ENCODE assay signal across 18 cellular contexts in the genomic region with DNA sequence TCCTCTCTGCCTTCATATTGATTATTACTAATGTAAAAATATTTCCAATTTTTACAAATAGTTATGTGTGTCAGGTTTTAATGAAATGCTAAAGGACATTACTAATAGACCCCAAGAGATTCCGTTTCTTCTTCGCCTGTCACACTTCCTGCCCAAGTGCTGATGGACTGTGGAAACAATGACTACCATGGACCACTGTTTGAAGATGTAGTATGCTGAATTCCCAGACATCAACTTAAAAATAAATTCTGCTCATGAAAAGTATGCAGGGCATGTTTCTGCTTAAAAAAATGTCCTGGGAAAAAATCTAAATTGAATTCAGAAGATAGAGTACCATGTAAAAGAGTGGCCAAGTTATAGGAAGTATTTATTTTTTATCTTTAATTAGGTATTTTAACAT.
"Had no signal": no experiment of that assay in that cellular context is flagged by ENCODE, and none has a peak within 500 bp of the region (broad histone marks: within the 10 kb centered on the region; RNA-seq: fewer than 3 reads in every experiment).

No MANE protein-coding gene starts in this region.

- DNase-seq: activated CD4-positive, alpha-beta T cell treated with anti-CD3 and anti-CD28 coated beads for 48 hours; activated naive CD4-positive, alpha-beta T cell treated with anti-CD3 and anti-CD28 coated beads for 36 hours; cerebellar nuclear complex; dorsolateral prefrontal cortex; esophagus squamous epithelium; left ventricle myocardium superior; small intestine; stimulated activated naive B cell treated with anti-CD40 and anti-IgM and Interleukin-4, amounts not matched to agents 10 μg/mL and 1 μg/mL and 100 μg/mL, for 72 hours; T-helper 1 cell; transverse colon had no signal

- H3K36me3 Mint-ChIP-seq: brain; stimulated activated naive B cell treated with anti-CD40 and anti-IgM and Interleukin-4, amounts not matched to agents 10 μg/mL and 1 μg/mL and 100 μg/mL, for 72 hours had no signal

- H3K4me2 ChIP-seq: neural progenitor cell had no signal

- H3K4me3 Mint-ChIP-seq: activated naive CD4-positive, alpha-beta T cell treated with anti-CD3 and anti-CD28 coated beads for 36 hours; activated T-helper 1 cell treated with anti-CD3 and anti-CD28 coated beads, Interleukin-12 subunit alpha, Interleukin-12 subunit beta, Interleukin-2, Interleukin-4 antibody, amounts not matched to agents 30 ng/mL and 10 ng/mL and 1 ng/mL, durations not matched to agents 14 hours and 24 hours and 36 hours; brain; neural progenitor cell; stimulated activated naive B cell treated with anti-CD40 and anti-IgM and Interleukin-4, amounts not matched to agents 10 μg/mL and 1 μg/mL and 100 μg/mL, for 72 hours had no signal

- H3K27ac ChIP-seq: dorsolateral prefrontal cortex, esophagus squamous epithelium, neural progenitor cell, parathyroid adenoma, transverse colon, VCaP had no signal

- H3K27me3 Mint-ChIP-seq: brain had no signal

- H2AFZ ChIP-seq: neural progenitor cell, parathyroid adenoma had no signal

- H3K4me1 ChIP-seq: neural progenitor cell had no signal

- H3K9me3 Mint-ChIP-seq: activated naive CD4-positive, alpha-beta T cell treated with anti-CD3 and anti-CD28 coated beads for 36 hours; activated T-helper 1 cell treated with anti-CD3 and anti-CD28 coated beads, Interleukin-12 subunit alpha, Interleukin-12 subunit beta, Interleukin-2, Interleukin-4 antibody, amounts not matched to agents 30 ng/mL and 10 ng/mL and 1 ng/mL, durations not matched to agents 14 hours and 24 hours and 36 hours; brain; neural progenitor cell; stimulated activated naive B cell treated with anti-CD40 and anti-IgM and Interleukin-4, amounts not matched to agents 10 μg/mL and 1 μg/mL and 100 μg/mL, for 72 hours had no signal

- ATAC-seq: left ventricle myocardium superior; stimulated activated naive B cell treated with anti-CD40 and anti-IgM and Interleukin-4, amounts not matched to agents 10 μg/mL and 1 μg/mL and 100 μg/mL, for 72 hours had no signal

- H3K36me3 ChIP-seq: esophagus squamous epithelium, neural progenitor cell, transverse colon had no signal

- H3K27ac Mint-ChIP-seq: activated naive CD4-positive, alpha-beta T cell treated with anti-CD3 and anti-CD28 coated beads for 36 hours; activated T-helper 1 cell treated with anti-CD3 and anti-CD28 coated beads, Interleukin-12 subunit alpha, Interleukin-12 subunit beta, Interleukin-2, Interleukin-4 antibody, amounts not matched to agents 30 ng/mL and 10 ng/mL and 1 ng/mL, durations not matched to agents 14 hours and 24 hours and 36 hours; brain; neural progenitor cell; stimulated activated naive B cell treated with anti-CD40 and anti-IgM and Interleukin-4, amounts not matched to agents 10 μg/mL and 1 μg/mL and 100 μg/mL, for 72 hours had no signal

- H3K4me3 ChIP-seq: dorsolateral prefrontal cortex, esophagus squamous epithelium, neural progenitor cell, transverse colon had no signal

- FAIRE-seq: endometrium, frontal cortex, keratinocyte, small intestine had no signal

- H3K9me3 ChIP-seq: esophagus squamous epithelium, transverse colon had no signal

- H3K27me3 ChIP-seq: dorsolateral prefrontal cortex, esophagus squamous epithelium, neural progenitor cell, transverse colon had no signal

- H3K9ac ChIP-seq: neural progenitor cell, parathyroid adenoma had no signal

- H3K4me1 Mint-ChIP-seq: brain, neural progenitor cell had no signal
